ENCODE assay signal across 16 cellular contexts in the genomic region with DNA sequence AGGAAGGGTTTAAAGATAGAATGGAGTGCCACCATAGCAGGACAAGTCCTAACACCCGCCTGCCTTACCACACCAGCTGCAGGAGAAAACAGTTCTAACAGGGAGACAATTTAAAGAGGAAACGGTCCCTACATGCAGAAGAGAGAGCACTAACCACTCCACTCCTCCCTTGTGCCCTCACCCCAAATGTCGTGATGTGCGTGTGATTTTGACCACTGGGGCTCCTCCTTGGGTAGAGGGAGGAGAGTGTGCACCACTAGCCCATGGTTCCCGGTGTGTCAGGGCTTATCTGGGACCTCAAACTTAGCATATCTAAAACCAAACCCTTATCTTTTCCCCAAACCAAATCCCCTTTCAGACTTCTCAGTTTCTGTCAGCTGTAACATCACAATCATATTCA.
DNase-seq lines count a peak whose midpoint lies in the region; ATAC-seq and TF ChIP-seq lines count a peak whose summit lies in the region.
"Had no signal": no experiment of that assay in that cellular context is flagged by ENCODE, and none has a peak within 500 bp of the region (broad histone marks: within the 10 kb centered on the region; RNA-seq: fewer than 3 reads in every experiment).

No MANE protein-coding gene starts in this region.

- H3K36me3 Mint-ChIP-seq in Caco-2 (ENCODE audit: insufficient read depth, unreplicated experiment) = no peaks in the 10 kb centered on the region
- H3K36me3 Mint-ChIP-seq: immature natural killer cell had no signal

- H3K4me1 ChIP-seq in Caco-2 (no peaks in the 10 kb centered on the region), A673 (ENCODE audit: insufficient read depth, low read length, poor library complexity, severe bottlenecking) (no peaks in the 10 kb centered on the region)
- H3K4me1 ChIP-seq: suprapubic skin had no signal

- H3K36me3 ChIP-seq in Caco-2 (ENCODE audit: control insufficient read depth, insufficient read depth, low read length) (no peaks in the 10 kb centered on the region), A673 (ENCODE audit: insufficient read depth, low read length, poor library complexity, severe bottlenecking) (no peaks in the 10 kb centered on the region)
- H3K36me3 ChIP-seq: suprapubic skin had no signal

- peak; percentile 8 for DNase-seq in GM10266 (ENCODE audit: extremely low spot score)
- DNase-seq in NOMO-1 (lab: John Stamatoyannopoulos, UW; ENCODE audit: unreplicated experiment in 2 of 2) = no peak
- DNase-seq in Caco-2 = no peak
- no peak for DNase-seq in A673 (ENCODE audit: low spot score)
- no peak for DNase-seq in D341Med (ENCODE audit: low spot score)
- DNase-seq: activated CD4-positive, alpha-beta T cell treated with anti-CD3 and anti-CD28 coated beads, Interleukin-2, amount 50 U/mL, for 4 hours; activated naive CD4-positive, alpha-beta T cell treated with anti-CD3 and anti-CD28 coated beads for 36 hours; central memory CD4-positive, alpha-beta T cell; DND-41; immature natural killer cell; NCI-H1092; NCI-H774 had no signal

- BruUV-seq in Caco-2 (replicated peaks; lab: Mats Ljungman, UMichigan) = no TSS peak
- BruUV-seq in A673 (replicated peaks; lab: Mats Ljungman, UMichigan) = no TSS peak

- peak; percentile 60 for ATAC-seq in GM19395 (IDR thresholded peaks at IDR 0.05; ENCODE audit: unreplicated experiment)
- ATAC-seq in HG02763 (IDR thresholded peaks at IDR 0.05; ENCODE audit: unreplicated experiment) = peak; percentile 62
- peak; percentile 47 for ATAC-seq in HG03469 (IDR thresholded peaks at IDR 0.05; ENCODE audit: unreplicated experiment)

- H3K27ac ChIP-seq in A673 (ENCODE audit: low read depth, low read length, poor library complexity, severe bottlenecking) = no peak overlapping the region
- H3K27ac ChIP-seq: suprapubic skin had no signal

- TF ChIP-seq CTCF in GM10266 (IDR thresholded peaks at IDR 0.05; ENCODE audit: control insufficient read depth, insufficient read depth, low read depth, missing control alignments) = no peak
- TF ChIP-seq CTCF in Caco-2 (IDR thresholded peaks at IDR 0.05; ENCODE audit: insufficient read depth in 1 of 2, low read depth in 1 of 2, low read length in 1 of 2, severe bottlenecking in 1 of 2, unreplicated experiment in 1 of 2) = no peak
- no peak for TF ChIP-seq CTCF in A673 (conservative IDR thresholded peaks at IDR 0.05; ENCODE audit: low read depth, low read length)

- H3K9me3 ChIP-seq in Caco-2 (no peaks in the 10 kb centered on the region), A673 (ENCODE audit: low read depth, low read length, poor library complexity, severe bottlenecking) (no peaks in the 10 kb centered on the region)
- H3K9me3 ChIP-seq: suprapubic skin had no signal

- H3K9me3 Mint-ChIP-seq in Caco-2 (ENCODE audit: unreplicated experiment) = no peaks in the 10 kb centered on the region
- H3K9me3 Mint-ChIP-seq: activated naive CD4-positive, alpha-beta T cell treated with anti-CD3 and anti-CD28 coated beads for 36 hours had no signal

- H3K27me3 Mint-ChIP-seq in Caco-2 (ENCODE audit: insufficient read depth, unreplicated experiment) = no peaks in the 10 kb centered on the region

- intact Hi-C loops in Caco-2 (cut with micrococcal nuclease; ENCODE audit: unreplicated experiment) (no loop called here), A673 (cut with micrococcal nuclease; ENCODE audit: unreplicated experiment) (no loop called here)

- H3K27me3 ChIP-seq in Caco-2 (replicated peaks; ENCODE audit: control insufficient read depth, insufficient read depth, low read length) (no peaks in the 10 kb centered on the region), A673 (replicated peaks; ENCODE audit: insufficient read depth, low read depth, low read length, poor library complexity) (peaks cover 7% of the 10 kb centered on the region)
- H3K27me3 ChIP-seq: suprapubic skin had no signal

- no peak overlapping the region for H3K4me3 Mint-ChIP-seq in Caco-2 (ENCODE audit: unreplicated experiment)
- H3K4me3 Mint-ChIP-seq: activated naive CD4-positive, alpha-beta T cell treated with anti-CD3 and anti-CD28 coated beads for 36 hours; immature natural killer cell had no signal

- POLR2A ChIA-PET in Caco-2 (lab: Charles Lee) = no interaction called here
- POLR2A ChIA-PET in A673 (lab: Charles Lee; ENCODE audit: low non-redundant PET) = no interaction called here

- no peak overlapping the region for H3K27ac Mint-ChIP-seq in Caco-2 (ENCODE audit: unreplicated experiment)
- H3K27ac Mint-ChIP-seq: activated naive CD4-positive, alpha-beta T cell treated with anti-CD3 and anti-CD28 coated beads for 36 hours; immature natural killer cell had no signal

- CTCF ChIA-PET in Caco-2 (lab: Charles Lee) (no interaction called here), A673 (lab: Charles Lee) (no interaction called here)

- H3K4me3 ChIP-seq in Caco-2 (ENCODE audit: low read depth, low read length) (no peak overlapping the region), A673 (ENCODE audit: low read depth, low read length, poor library complexity, severe bottlenecking) (no peak overlapping the region)
- H3K4me3 ChIP-seq: suprapubic skin had no signal

- no peaks in the 10 kb centered on the region for H3K4me1 Mint-ChIP-seq in Caco-2 (ENCODE audit: low read depth, unreplicated experiment)
- H3K4me1 Mint-ChIP-seq: immature natural killer cell had no signal
